ENCODE assay signal across 1 cellular context in genomic region chr10:21173964-21174669, GRCh38.
TF ChIP-seq lines count a peak whose summit lies in the region.

No MANE protein-coding gene starts in this region.

TF ChIP-seq in GM23338, 12 proteins besides CTCF, POLR2A, EP300 and RAD21 (continued from another document):
- TF ChIP-seq REST (IDR thresholded peaks at IDR 0.05; ENCODE audit: unreplicated experiment) (no peak), EZH2 (IDR thresholded peaks at IDR 0.05; ENCODE audit: low read depth, unreplicated experiment) (no peak), EZH2phosphoT487 (IDR thresholded peaks at IDR 0.05; ENCODE audit: unreplicated experiment) (no peak), ZNF114 (CRISPR knock-in tag; IDR thresholded peaks at IDR 0.05) (no peak), JUNB (IDR thresholded peaks at IDR 0.05; ENCODE audit: unreplicated experiment) (no peak)
